In the genomic region with DNA sequence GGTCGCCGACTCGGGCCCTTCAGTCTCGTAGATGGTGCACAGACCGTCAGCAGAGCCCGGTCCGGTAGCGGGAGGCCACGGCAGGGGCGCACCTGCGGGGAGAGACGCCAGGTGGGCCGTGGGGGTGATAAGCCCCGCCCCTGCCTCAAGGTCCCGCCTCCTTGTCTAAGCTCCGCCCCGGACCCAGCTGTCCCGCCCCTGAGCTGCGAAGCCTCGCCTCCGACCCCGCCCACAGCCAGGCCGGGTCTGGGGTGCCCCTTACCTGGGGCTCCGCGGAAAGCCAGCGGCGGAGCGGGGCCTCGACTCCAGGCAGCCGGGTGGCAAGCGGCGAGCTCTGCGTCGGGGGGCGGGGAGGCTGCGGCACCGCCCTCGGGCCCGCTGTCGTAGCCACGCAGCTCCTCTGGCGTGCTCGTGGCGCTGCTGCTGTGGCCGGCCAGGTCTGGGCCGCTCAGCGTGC, we compare ENCODE assay signal across 8 cellular contexts. TPM values are rescaled to one million over a fixed set of nuclear protein-coding genes. Genes with fewer than 3 reads are reported as not detected.
DNase-seq lines count a peak whose midpoint lies in the region; ATAC-seq and TF ChIP-seq lines count a peak whose summit lies in the region.

No MANE protein-coding gene starts in this region.

- peak overlapping the region; percentile 26 for H2BK15ac ChIP-seq in neuronal stem cell (ENCODE audit: low read length)

- no peak overlapping the region for H4K91ac ChIP-seq in neuronal stem cell (ENCODE audit: low read depth, low read length, poor library complexity)

- peak overlapping the region; percentile 96 for H3K18ac ChIP-seq in neuronal stem cell (ENCODE audit: low read length)

- no CpG with 5 or more reads among the region's 47 CpGs for WGBS in neuronal stem cell (ENCODE audit: extremely low coverage in 2 of 2, insufficient read length in 2 of 2, insufficient replicate concordance in 1 of 2), 2 donors
- 2% methylated on average over 47 of the region's 47 CpGs for WGBS in thymus

- H2BK12ac ChIP-seq in neuronal stem cell (ENCODE audit: low read length), result no peak overlapping the region

- H3K4me3 ChIP-seq in HEK293 (ENCODE audit: low read depth, low read length) (peak overlapping the region; percentile 40), neuronal stem cell (ENCODE audit: low read length in 2 of 2) (peak overlapping the region in 1 of 2 donors; percentile 56), thymus (ENCODE audit: low read length) (peak overlapping the region; percentile 48)

- H3K14ac ChIP-seq in neuronal stem cell (ENCODE audit: low read length), result peak overlapping the region; percentile 94

- ATAC-seq in esophagus mucosa, result peak; percentile 63

- CTCF ChIA-PET in HEK293 (lab: Yijun Ruan, JAX), result interaction anchor here (0.6 to 2.4 kb wide), 32 partner anchors 8 to 1444 kb away, joined by 3 to 25 read pairs (median 6); partner anchors contain the start of genes LRRC8E, MAP2K7, SNAPC2 and TIMM44

- H3K36me3 ChIP-seq in HEK293 (ENCODE audit: control insufficient read depth in 2 of 2, insufficient read depth in 1 of 2, low read length in 2 of 2), result no peaks in the 10 kb centered on the region
- peaks cover 2 to 24% of the 10 kb centered on the region in 2 donors for H3K36me3 ChIP-seq in neuronal stem cell (replicated peaks in 1 of 2; ENCODE audit: control insufficient read depth in 2 of 2, insufficient read depth in 2 of 2, low read length in 2 of 2)
- no peaks in the 10 kb centered on the region for H3K36me3 ChIP-seq in thymus (ENCODE audit: control insufficient read depth, insufficient read depth)

- peak overlapping the region; percentile 30 for H3K9ac ChIP-seq in neuronal stem cell (ENCODE audit: low read depth, low read length, poor library complexity)

- peaks cover 0 to 9% (median 0%) of the 10 kb centered on the region in 3 experiments for H3K27me3 ChIP-seq in neuronal stem cell (ENCODE audit: control insufficient read depth in 3 of 3, insufficient read depth in 3 of 3, low read depth in 1 of 3, low read length in 3 of 3)
- peaks cover 42% of the 10 kb centered on the region for H3K27me3 ChIP-seq in thymus (ENCODE audit: control insufficient read depth, insufficient read depth)

- H3K9me3 ChIP-seq in HEK293 (ENCODE audit: control insufficient read depth, insufficient read depth, low read depth, low read length) (no peaks in the 10 kb centered on the region), neuronal stem cell (replicated peaks in 1 of 2; ENCODE audit: control insufficient read depth in 2 of 2, insufficient read depth in 1 of 2, low read depth in 1 of 2, low read length in 2 of 2) (no peaks in the 10 kb centered on the region), thymus (ENCODE audit: control insufficient read depth) (peaks cover 2% of the 10 kb centered on the region)

- DNase-seq in ELF-1 (ENCODE audit: low read depth, low spot score) (peak; percentile 82), NCI-H1105 treated with DMSO at 0.1 percent for 48 hours (lab: John Stamatoyannopoulos, UW) (peak; percentile 45), neuronal stem cell (ENCODE audit: low spot score) (no peak), SHP77 (lab: John Stamatoyannopoulos, UW) (no peak)
- peak; percentile 81 for DNase-seq in activated CD8-positive, alpha-beta memory T cell treated with anti-CD3 and anti-CD28 coated beads, Interleukin-2, amount 50 U/mL, for 4 hours

- H3K4me1 ChIP-seq in HEK293 (ENCODE audit: control insufficient read depth, insufficient read depth, low read length), result peaks cover 6% of the 10 kb centered on the region
- peaks cover 32 to 33% of the 10 kb centered on the region in 2 donors for H3K4me1 ChIP-seq in neuronal stem cell (ENCODE audit: control insufficient read depth in 2 of 2, insufficient read depth in 1 of 2, low read depth in 1 of 2, low read length in 2 of 2)
- peaks cover 3% of the 10 kb centered on the region for H3K4me1 ChIP-seq in thymus (ENCODE audit: control insufficient read depth, insufficient read depth, low read length)

- H3K23ac ChIP-seq in neuronal stem cell (ENCODE audit: low read depth, low read length, poor library complexity), result peak overlapping the region; percentile 85

- POLR2A ChIA-PET in HEK293 (lab: Yijun Ruan, JAX), result interaction anchor here (0.9 to 2.2 kb wide), 10 partner anchors 12 to 454 kb away, joined by 3 to 35 read pairs (median 12); partner anchors contain the start of genes LRRC8E, MAP2K7, SNAPC2 and TIMM44

- peaks cover 3% of the 10 kb centered on the region for H3K79me1 ChIP-seq in neuronal stem cell (ENCODE audit: low read depth, low read length)

- H3K27ac ChIP-seq in HEK293 (ENCODE audit: extremely low read depth, low read depth, low read length) (peak overlapping the region; percentile 45; the same call in 1 of the 2 replicates), neuronal stem cell (replicated peaks; ENCODE audit: low read length) (peak overlapping the region; percentile 24), thymus (ENCODE audit: low read depth) (no peak overlapping the region)

- peak overlapping the region; percentile 94 for H2AK5ac ChIP-seq in neuronal stem cell (ENCODE audit: low read depth, low read length)

- H2AFZ ChIP-seq in neuronal stem cell (ENCODE audit: low read length), result no peak overlapping the region

- H2BK5ac ChIP-seq in neuronal stem cell (ENCODE audit: low read length), result peak overlapping the region; percentile 36

- TF ChIP-seq CTCF in HEK293 (tag by site-specific recombination; IDR thresholded peaks at IDR 0.05), result no peak

- no peak overlapping the region for H2BK120ac ChIP-seq in neuronal stem cell (ENCODE audit: low read depth, low read length)

- no peak overlapping the region for H4K8ac ChIP-seq in neuronal stem cell (ENCODE audit: low read depth, low read length)

- H3K4me2 ChIP-seq in neuronal stem cell (ENCODE audit: insufficient read depth, low read length, poor library complexity, severe bottlenecking), result peak overlapping the region; percentile 61

- no peak overlapping the region for H3K4ac ChIP-seq in neuronal stem cell (ENCODE audit: low read length)

TF ChIP-seq in HEK293, 187 proteins besides CTCF, POLR2A, EP300 and RAD21 (continues in another document):
- TF ChIP-seq ZNF670 (tag by site-specific recombination; IDR thresholded peaks at IDR 0.05; ENCODE audit: low read depth) (no peak), SCRT1 (tag by site-specific recombination; IDR thresholded peaks at IDR 0.05; ENCODE audit: borderline replicate concordance) (no peak), ZNF433 (tag by site-specific recombination; IDR thresholded peaks at IDR 0.05; ENCODE audit: low read depth) (no peak), ZBTB21 (tag by site-specific recombination; IDR thresholded peaks at IDR 0.05) (no peak), YY1 (tag by site-specific recombination; IDR thresholded peaks at IDR 0.05) (no peak), ZNF654 (tag by site-specific recombination; IDR thresholded peaks at IDR 0.05; ENCODE audit: low read depth) (no peak)
- TF ChIP-seq, protein P1, sequence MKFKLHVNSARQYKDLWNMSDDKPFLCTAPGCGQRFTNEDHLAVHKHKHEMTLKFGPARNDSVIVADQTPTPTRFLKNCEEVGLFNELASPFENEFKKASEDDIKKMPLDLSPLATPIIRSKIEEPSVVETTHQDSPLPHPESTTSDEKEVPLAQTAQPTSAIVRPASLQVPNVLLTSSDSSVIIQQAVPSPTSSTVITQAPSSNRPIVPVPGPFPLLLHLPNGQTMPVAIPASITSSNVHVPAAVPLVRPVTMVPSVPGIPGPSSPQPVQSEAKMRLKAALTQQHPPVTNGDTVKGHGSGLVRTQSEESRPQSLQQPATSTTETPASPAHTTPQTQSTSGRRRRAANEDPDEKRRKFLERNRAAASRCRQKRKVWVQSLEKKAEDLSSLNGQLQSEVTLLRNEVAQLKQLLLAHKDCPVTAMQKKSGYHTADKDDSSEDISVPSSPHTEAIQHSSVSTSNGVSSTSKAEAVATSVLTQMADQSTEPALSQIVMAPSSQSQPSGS (tag by site-specific recombination; IDR thresholded peaks at IDR 0.05; ENCODE audit: low read depth), result no peak
- TF ChIP-seq, protein P2, sequence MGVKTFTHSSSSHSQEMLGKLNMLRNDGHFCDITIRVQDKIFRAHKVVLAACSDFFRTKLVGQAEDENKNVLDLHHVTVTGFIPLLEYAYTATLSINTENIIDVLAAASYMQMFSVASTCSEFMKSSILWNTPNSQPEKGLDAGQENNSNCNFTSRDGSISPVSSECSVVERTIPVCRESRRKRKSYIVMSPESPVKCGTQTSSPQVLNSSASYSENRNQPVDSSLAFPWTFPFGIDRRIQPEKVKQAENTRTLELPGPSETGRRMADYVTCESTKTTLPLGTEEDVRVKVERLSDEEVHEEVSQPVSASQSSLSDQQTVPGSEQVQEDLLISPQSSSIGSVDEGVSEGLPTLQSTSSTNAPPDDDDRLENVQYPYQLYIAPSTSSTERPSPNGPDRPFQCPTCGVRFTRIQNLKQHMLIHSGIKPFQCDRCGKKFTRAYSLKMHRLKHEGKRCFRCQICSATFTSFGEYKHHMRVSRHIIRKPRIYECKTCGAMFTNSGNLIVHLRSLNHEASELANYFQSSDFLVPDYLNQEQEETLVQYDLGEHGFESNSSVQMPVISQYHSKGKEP (tag by site-specific recombination; IDR thresholded peaks at IDR 0.05), result no peak
- TF ChIP-seq, protein P3, sequence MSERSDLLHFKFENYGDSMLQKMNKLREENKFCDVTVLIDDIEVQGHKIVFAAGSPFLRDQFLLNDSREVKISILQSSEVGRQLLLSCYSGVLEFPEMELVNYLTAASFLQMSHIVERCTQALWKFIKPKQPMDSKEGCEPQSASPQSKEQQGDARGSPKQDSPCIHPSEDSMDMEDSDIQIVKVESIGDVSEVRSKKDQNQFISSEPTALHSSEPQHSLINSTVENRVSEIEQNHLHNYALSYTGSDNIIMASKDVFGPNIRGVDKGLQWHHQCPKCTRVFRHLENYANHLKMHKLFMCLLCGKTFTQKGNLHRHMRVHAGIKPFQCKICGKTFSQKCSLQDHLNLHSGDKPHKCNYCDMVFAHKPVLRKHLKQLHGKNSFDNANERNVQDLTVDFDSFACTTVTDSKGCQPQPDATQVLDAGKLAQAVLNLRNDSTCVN (tag by site-specific recombination; optimal IDR thresholded peaks at IDR 0.05), result peak; percentile 22

RNA-seq across cellular contexts. Expression of gene PRR36, which starts 4.7 kb away (rescaled TPM):
- total RNA-seq in esophagus mucosa, result 0.04 TPM
- polyA plus RNA-seq in neuronal stem cell (2013, experiment 1 of 2), result 21.9 TPM
- polyA plus RNA-seq in neuronal stem cell (2013, experiment 2 of 2), result 22.3 TPM
- polyA plus RNA-seq in thymus, result 0.16 TPM

RNA-seq across cellular contexts. Expression of gene LRRC8E, which starts 18.8 kb away (rescaled TPM):
- total RNA-seq in esophagus mucosa, result 11.6 TPM
- 0.17 TPM for polyA plus RNA-seq in neuronal stem cell (2013, experiment 1 of 2)
- polyA plus RNA-seq in neuronal stem cell (2013, experiment 2 of 2), result 0.24 TPM
- polyA plus RNA-seq in thymus, result 0.27 TPM

RNA-seq across cellular contexts. Expression of gene MAP2K7, which starts 34.2 kb away (rescaled TPM):
- 15.4 TPM for total RNA-seq in esophagus mucosa
- 32.5 TPM for polyA plus RNA-seq in neuronal stem cell (2013, experiment 1 of 2)
- polyA plus RNA-seq in neuronal stem cell (2013, experiment 2 of 2), result 32.3 TPM
- 45.4 TPM for polyA plus RNA-seq in thymus

RNA-seq across cellular contexts. Expression of gene EVI5L, which starts 39.5 kb away (rescaled TPM):
- total RNA-seq in esophagus mucosa, result 9.6 TPM
- 7.4 TPM for polyA plus RNA-seq in neuronal stem cell (2013, experiment 1 of 2)
- 7.5 TPM for polyA plus RNA-seq in neuronal stem cell (2013, experiment 2 of 2)
- polyA plus RNA-seq in thymus, result 7.6 TPM

RNA-seq across cellular contexts. Expression of gene TGFBR3L, which starts 45.1 kb away (rescaled TPM):
- 0.72 TPM for total RNA-seq in esophagus mucosa
- polyA plus RNA-seq in neuronal stem cell (2013, experiment 1 of 2), result 1.3 TPM
- polyA plus RNA-seq in neuronal stem cell (2013, experiment 2 of 2), result 1.9 TPM
- 0.05 TPM for polyA plus RNA-seq in thymus

Comparison
In these comparisons a context has a peak if more than half of its experiments do, and no peak if none do; other contexts are left out.
1. DNase-seq: peak in ELF-1 (single experiment), NCI-H1105 treated with DMSO at 0.1 percent for 48 hours (single experiment) and activated CD8-positive, alpha-beta memory T cell treated with anti-CD3 and anti-CD28 coated beads, Interleukin-2, amount 50 U/mL, for 4 hours (single experiment); none in neuronal stem cell (single experiment) and SHP77 (0 of 2).